ENCODE assay signal across 1 cellular context in the genomic region with DNA sequence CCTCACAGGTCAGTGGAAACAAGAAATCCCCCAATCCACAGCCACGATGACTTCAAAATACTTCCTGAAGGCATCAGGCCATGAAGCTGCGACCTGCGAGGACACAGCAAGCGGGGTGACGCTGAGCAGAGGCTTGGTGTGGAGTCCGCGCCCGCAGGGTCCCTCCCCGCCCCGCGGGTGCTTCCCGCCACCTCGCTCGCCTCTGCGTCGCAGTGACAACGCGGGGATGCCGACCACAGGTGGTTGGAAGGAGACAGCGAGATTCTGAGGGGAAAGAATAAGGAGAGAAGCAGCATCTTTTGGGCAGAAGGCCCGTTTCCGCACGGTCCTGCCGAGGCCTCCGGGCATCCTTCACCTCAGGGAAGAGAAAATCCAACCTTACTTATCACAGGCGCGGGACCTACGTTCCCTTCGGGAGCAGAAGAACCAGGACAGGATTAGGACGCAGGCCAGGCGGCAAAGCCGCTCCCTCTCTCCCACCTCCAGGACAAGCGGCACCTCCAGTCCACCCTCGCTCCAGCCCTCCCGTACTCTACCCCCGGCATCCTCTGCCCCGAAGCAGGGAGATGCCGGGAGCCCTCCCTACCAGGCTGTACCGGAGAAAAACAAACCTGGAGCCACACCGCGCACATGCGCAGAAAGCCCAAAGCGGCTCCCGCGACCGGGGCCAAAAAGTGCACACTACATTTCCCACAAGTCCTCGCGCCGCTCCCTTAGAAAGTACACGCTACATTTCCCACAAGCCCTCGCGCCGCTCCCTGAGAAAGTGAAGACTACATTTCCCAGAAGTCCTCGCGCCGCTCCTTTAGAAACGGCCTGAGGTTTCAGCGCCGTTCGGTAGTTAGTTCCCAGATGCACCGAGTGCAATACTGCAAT.
TF ChIP-seq lines count a peak whose summit lies in the region.

No MANE protein-coding gene starts in this region.

TF ChIP-seq in liver, 16 proteins besides CTCF, POLR2A, EP300 and RAD21 (continued from another document):
- TF ChIP-seq, protein P1, sequence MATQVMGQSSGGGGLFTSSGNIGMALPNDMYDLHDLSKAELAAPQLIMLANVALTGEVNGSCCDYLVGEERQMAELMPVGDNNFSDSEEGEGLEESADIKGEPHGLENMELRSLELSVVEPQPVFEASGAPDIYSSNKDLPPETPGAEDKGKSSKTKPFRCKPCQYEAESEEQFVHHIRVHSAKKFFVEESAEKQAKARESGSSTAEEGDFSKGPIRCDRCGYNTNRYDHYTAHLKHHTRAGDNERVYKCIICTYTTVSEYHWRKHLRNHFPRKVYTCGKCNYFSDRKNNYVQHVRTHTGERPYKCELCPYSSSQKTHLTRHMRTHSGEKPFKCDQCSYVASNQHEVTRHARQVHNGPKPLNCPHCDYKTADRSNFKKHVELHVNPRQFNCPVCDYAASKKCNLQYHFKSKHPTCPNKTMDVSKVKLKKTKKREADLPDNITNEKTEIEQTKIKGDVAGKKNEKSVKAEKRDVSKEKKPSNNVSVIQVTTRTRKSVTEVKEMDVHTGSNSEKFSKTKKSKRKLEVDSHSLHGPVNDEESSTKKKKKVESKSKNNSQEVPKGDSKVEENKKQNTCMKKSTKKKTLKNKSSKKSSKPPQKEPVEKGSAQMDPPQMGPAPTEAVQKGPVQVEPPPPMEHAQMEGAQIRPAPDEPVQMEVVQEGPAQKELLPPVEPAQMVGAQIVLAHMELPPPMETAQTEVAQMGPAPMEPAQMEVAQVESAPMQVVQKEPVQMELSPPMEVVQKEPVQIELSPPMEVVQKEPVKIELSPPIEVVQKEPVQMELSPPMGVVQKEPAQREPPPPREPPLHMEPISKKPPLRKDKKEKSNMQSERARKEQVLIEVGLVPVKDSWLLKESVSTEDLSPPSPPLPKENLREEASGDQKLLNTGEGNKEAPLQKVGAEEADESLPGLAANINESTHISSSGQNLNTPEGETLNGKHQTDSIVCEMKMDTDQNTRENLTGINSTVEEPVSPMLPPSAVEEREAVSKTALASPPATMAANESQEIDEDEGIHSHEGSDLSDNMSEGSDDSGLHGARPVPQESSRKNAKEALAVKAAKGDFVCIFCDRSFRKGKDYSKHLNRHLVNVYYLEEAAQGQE (IDR thresholded peaks at IDR 0.05), result peak; percentile 58
- TF ChIP-seq, protein P2, sequence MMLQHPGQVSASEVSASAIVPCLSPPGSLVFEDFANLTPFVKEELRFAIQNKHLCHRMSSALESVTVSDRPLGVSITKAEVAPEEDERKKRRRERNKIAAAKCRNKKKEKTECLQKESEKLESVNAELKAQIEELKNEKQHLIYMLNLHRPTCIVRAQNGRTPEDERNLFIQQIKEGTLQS (IDR thresholded peaks at IDR 0.05), result no peak
- TF ChIP-seq HNF4G (IDR thresholded peaks at IDR 0.05) (no peak), TAF1 (conservative IDR thresholded peaks at IDR 0.05) (peak; percentile 77), YY1 (IDR thresholded peaks at IDR 0.05) (peak; percentile 89), RXRA (IDR thresholded peaks at IDR 0.05) (peak in 1 of 2 donors; percentile 49), NR2F2 (IDR thresholded peaks at IDR 0.05) (no peak), HNF4A (conservative IDR thresholded peaks at IDR 0.05) (peak in 1 of 2 donors; percentile 42)
